In the genomic region with DNA sequence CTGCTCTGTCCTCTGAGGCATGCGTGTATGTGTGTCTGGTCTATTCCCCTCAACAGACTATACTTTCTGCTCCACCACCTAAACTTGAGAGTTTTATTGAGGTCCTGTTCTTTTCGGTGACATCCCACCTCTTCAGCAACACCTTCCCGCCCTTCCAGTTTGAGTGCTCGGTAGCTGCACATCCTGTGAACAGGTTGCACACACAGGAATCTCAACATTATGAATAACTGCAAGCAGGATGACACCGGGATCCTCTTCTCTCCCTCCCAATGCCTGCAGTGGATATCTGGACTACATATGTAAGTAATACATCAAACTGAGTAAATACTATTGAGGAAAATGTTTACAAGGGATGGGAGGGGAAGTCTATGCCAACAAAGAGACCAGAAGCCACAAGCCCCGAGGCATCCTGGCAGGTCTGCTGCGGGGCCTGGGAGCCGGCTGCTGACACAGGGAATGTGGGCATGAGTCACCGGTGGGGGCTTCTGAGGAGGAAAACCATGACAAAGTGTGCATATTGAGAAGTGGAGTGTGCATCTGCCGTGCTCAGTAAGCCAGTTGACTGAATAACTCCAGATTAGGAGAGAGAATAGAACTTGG, we compare ENCODE assay signal across 11 cellular contexts. TPM values are rescaled to one million over a fixed set of nuclear protein-coding genes. Genes with fewer than 3 reads are reported as not detected.
A peak's percentile ranks its signal among the peaks of the same experiment; 100 is the strongest.
DNase-seq lines count a peak whose midpoint lies in the region; TF ChIP-seq lines count a peak whose summit lies in the region.
"Had no signal": no experiment of that assay in that cellular context is flagged by ENCODE, and none has a peak within 500 bp of the region (broad histone marks: within the 10 kb centered on the region; RNA-seq: fewer than 3 reads in every experiment).

No MANE protein-coding gene starts in this region.

- no TSS peak for BruUV-seq in mammary epithelial cell (replicated peaks; lab: Mats Ljungman, UMichigan)

- H3K27me3 ChIP-seq in mammary epithelial cell (ENCODE audit: insufficient read depth, low read length): no peaks in the 10 kb centered on the region

- no peak overlapping the region for H3K27ac ChIP-seq in mammary epithelial cell (ENCODE audit: insufficient read depth, low read depth, low read length)

- H2AFZ ChIP-seq in mammary epithelial cell (ENCODE audit: low read depth, low read length): no peak overlapping the region

- peaks cover 35% of the 10 kb centered on the region for H3K4me1 ChIP-seq in mammary epithelial cell (ENCODE audit: insufficient read depth, low read length)

- no peaks in the 10 kb centered on the region for H3K9me3 ChIP-seq in mammary epithelial cell (replicated peaks; ENCODE audit: insufficient read depth, low read length)

- no peak overlapping the region for H3K4me2 ChIP-seq in mammary epithelial cell (ENCODE audit: insufficient read depth, low read depth, low read length)

- dilution Hi-C loops in mammary epithelial cell (cut with HindIII; ENCODE audit: low sequenced_read_pairs): no loop called here

- peak; percentile 95 for DNase-seq in EH (ENCODE audit: low read depth)
- peak; percentile 91 for DNase-seq in NCI-H345 (lab: John Stamatoyannopoulos, UW)
- peak; percentile 47 for DNase-seq in mammary epithelial cell
- peak; percentile 47 for DNase-seq in pulmonary artery endothelial cell (ENCODE audit: low read depth, low spot score)
- DNase-seq in NCI-H774 (lab: John Stamatoyannopoulos, UW): no peak
- no peak for DNase-seq in activated CD4-positive, CD25-positive, alpha-beta regulatory T cell treated with anti-CD3 and anti-CD28 coated beads, Interleukin-2, amount 50 U/mL, for 72 hours
- DNase-seq in activated T-cell treated with anti-CD3 and anti-CD28 coated beads, Interleukin-2, amount 50 U/mL, for 48 hours: no peak
- DNase-seq: activated T-cell treated with anti-CD3 and anti-CD28 coated beads, Interleukin-2, amount 50 U/mL, for 24 hours; effector CD4-positive, alpha-beta T cell; left colon; stimulated activated naive CD8-positive, alpha-beta T cell treated with anti-CD3 and anti-CD28 coated beads, Interleukin-15, amount 100 ng/mL, for 72 hours had no signal

- no peaks in the 10 kb centered on the region for H4K20me1 ChIP-seq in mammary epithelial cell (ENCODE audit: insufficient read depth, low read length)

- no peak overlapping the region for H3K9ac ChIP-seq in mammary epithelial cell (ENCODE audit: insufficient read depth, low read length)

- no peaks in the 10 kb centered on the region for H3K79me2 ChIP-seq in mammary epithelial cell (ENCODE audit: insufficient read depth, low read length)

- CTCF ChIA-PET in mammary epithelial cell (lab: Charles Lee; ENCODE audit: low non-redundant PET): no interaction called here

- in situ Hi-C loops in mammary epithelial cell (cut with MboI; ENCODE audit: low sequenced_read_pairs in 2 of 2): no loop called here

- no peak overlapping the region for H3K4me3 ChIP-seq in mammary epithelial cell (replicated peaks in 1 of 3; ENCODE audit: insufficient read depth in 1 of 3, low read depth in 2 of 3, low read length in 3 of 3)

- intact Hi-C loops in mammary epithelial cell (cut with micrococcal nuclease): loop anchor here (5.0 kb wide), 2 partner anchors 72 to 103 kb away; no protein-coding TSS in a partner anchor

- no peaks in the 10 kb centered on the region for H3K36me3 ChIP-seq in mammary epithelial cell (ENCODE audit: insufficient read depth, low read length)

- WGBS in mammary epithelial cell (ENCODE audit: low coverage, missing lambda C conversion rate): 42% methylated on average over 9 of the region's 10 CpGs

- TF ChIP-seq CTCF in mammary epithelial cell (conservative IDR thresholded peaks at IDR 0.05 in 1 of 2, IDR thresholded peaks at IDR 0.05 in 1 of 2; ENCODE audit: extremely low read depth in 1 of 2, insufficient read depth in 1 of 2, low read depth in 1 of 2, low read length in 2 of 2): no peak

RNA-seq across cellular contexts. Expression of gene ANKRD33B, which starts 8.6 kb away (rescaled TPM):
- total RNA-seq in mammary epithelial cell (1 to 10 TPM in 1 of 2 donors, under 1 TPM in 1; under 0.01 to 1.8 TPM), pulmonary artery endothelial cell (6.6 and 7.6 TPM in 2 replicates)
- 0.50 TPM for polyA plus RNA-seq in mammary epithelial cell
- polyA minus RNA-seq in mammary epithelial cell: 2.3 TPM

Comparison
In these comparisons a context has a peak if more than half of its experiments do, and no peak if none do; other contexts are left out.
1. DNase-seq: peak in EH (single experiment), NCI-H345 (single experiment), mammary epithelial cell (single experiment) and pulmonary artery endothelial cell (single experiment); none in NCI-H774 (single experiment), activated CD4-positive, CD25-positive, alpha-beta regulatory T cell treated with anti-CD3 and anti-CD28 coated beads, Interleukin-2, amount 50 U/mL, for 72 hours (single experiment) and activated T-cell treated with anti-CD3 and anti-CD28 coated beads, Interleukin-2, amount 50 U/mL, for 48 hours (0 of 2).